Comparison of ENCODE assay signal across 1 cellular context in genomic region chr2:27245116-27245515, GRCh38.
TF ChIP-seq lines count a peak whose summit lies in the region.

No MANE protein-coding gene starts in this region.

TF ChIP-seq in K562, 482 proteins besides CTCF, POLR2A, EP300 and RAD21:
- TF ChIP-seq ZNF408 (CRISPR knock-in tag; IDR thresholded peaks at IDR 0.05; ENCODE audit: low read depth) (no peak), NFIC (IDR thresholded peaks at IDR 0.05) (no peak), THRAP3 (IDR thresholded peaks at IDR 0.05; ENCODE audit: borderline replicate concordance) (no peak), BACH1 (tag; IDR thresholded peaks at IDR 0.05) (no peak), ZBTB5 (IDR thresholded peaks at IDR 0.05) (no peak), POLR2AphosphoS2 (IDR thresholded peaks at IDR 0.05; ENCODE audit: low read length) (peak; percentile 26; the same call in 1 of the 2 replicates), CBX8 (IDR thresholded peaks at IDR 0.05; ENCODE audit: borderline replicate concordance, extremely low read depth, low read depth, low read length, poor library complexity, severe bottlenecking) (no peak)
- TF ChIP-seq, protein P1, sequence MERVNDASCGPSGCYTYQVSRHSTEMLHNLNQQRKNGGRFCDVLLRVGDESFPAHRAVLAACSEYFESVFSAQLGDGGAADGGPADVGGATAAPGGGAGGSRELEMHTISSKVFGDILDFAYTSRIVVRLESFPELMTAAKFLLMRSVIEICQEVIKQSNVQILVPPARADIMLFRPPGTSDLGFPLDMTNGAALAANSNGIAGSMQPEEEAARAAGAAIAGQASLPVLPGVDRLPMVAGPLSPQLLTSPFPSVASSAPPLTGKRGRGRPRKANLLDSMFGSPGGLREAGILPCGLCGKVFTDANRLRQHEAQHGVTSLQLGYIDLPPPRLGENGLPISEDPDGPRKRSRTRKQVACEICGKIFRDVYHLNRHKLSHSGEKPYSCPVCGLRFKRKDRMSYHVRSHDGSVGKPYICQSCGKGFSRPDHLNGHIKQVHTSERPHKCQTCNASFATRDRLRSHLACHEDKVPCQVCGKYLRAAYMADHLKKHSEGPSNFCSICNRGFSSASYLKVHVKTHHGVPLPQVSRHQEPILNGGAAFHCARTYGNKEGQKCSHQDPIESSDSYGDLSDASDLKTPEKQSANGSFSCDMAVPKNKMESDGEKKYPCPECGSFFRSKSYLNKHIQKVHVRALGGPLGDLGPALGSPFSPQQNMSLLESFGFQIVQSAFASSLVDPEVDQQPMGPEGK (CRISPR knock-in tag; IDR thresholded peaks at IDR 0.05; ENCODE audit: borderline replicate concordance) = no peak
